ENCODE assay signal across 8 cellular contexts in the genomic region with DNA sequence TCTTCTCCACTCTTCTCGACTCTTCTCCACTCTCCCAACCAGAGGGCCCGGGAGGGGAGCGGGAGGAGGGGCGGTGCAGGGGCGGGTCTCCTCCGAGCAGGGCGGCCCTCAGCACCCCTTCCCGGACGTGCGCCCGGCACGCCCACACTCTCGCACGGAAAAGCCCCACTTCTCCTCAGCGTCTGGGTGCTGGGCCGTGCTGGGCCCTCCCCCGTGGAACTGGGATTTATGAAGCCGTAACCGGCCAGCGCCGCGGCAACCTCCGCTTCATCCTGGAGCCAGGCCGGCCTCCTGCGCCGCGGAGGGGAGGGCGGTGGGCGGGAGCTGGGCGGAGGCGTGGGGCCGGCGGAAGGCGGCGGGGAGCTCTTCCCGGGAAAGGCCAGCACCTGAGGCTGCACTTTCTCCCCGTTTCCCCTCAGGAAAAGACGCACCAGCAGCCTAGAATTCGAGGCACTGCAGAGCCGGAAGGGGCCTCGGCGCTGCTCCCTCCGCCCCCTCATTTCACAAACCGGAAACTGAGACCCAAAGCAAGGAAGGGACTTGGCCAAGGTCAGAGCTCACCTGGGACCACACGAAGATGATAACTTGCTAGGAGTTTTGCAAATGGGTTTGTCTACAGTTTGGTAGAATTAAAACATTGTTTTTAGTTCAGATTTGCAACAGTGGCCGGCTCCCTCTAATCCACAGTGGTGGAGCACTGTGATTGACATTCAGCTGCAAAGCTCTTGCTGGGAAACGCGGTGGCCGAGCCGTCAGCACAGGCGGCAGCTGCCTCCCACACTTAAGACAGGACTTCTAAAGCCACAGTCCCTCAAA. TPM values are rescaled to one million over a fixed set of nuclear protein-coding genes. Genes with fewer than 3 reads are reported as not detected.
DNase-seq lines count a peak whose midpoint lies in the region; ATAC-seq, FAIRE-seq and TF ChIP-seq lines count a peak whose summit lies in the region.

No MANE protein-coding gene starts in this region.

- peaks cover 39% of the 10 kb centered on the region for H3K4me1 ChIP-seq in mammary epithelial cell (ENCODE audit: insufficient read depth, low read length)

- no peaks in the 10 kb centered on the region for H3K27me3 ChIP-seq in mammary epithelial cell (ENCODE audit: insufficient read depth, low read length)

- no peaks in the 10 kb centered on the region for H3K36me3 ChIP-seq in mammary epithelial cell (ENCODE audit: insufficient read depth, low read length)

- dilution Hi-C loops in mammary epithelial cell (cut with HindIII; ENCODE audit: low sequenced_read_pairs): no loop called here

- ATAC-seq in GM19463 (IDR thresholded peaks at IDR 0.05; ENCODE audit: unreplicated experiment): peak; percentile 56
- peak; percentile 40 for ATAC-seq in HG03575 (IDR thresholded peaks at IDR 0.05; ENCODE audit: extremely low read depth, insufficient number of reproducible peaks, low FRiP score, unreplicated experiment)

- WGBS in mammary epithelial cell (ENCODE audit: low coverage, missing lambda C conversion rate): 15% methylated on average over 12 of the region's 51 CpGs

- H3K27ac ChIP-seq in mammary epithelial cell (ENCODE audit: insufficient read depth, low read depth, low read length): no peak overlapping the region

- TSS peak; percentile 42 for BruUV-seq in mammary epithelial cell (replicated peaks; lab: Mats Ljungman, UMichigan)

- no peak overlapping the region for H3K9ac ChIP-seq in mammary epithelial cell (ENCODE audit: insufficient read depth, low read length)

- peak overlapping the region; percentile 88 for H3K4me2 ChIP-seq in mammary epithelial cell (ENCODE audit: insufficient read depth, low read depth, low read length)

- peak overlapping the region; percentile 95 for H2AFZ ChIP-seq in mammary epithelial cell (ENCODE audit: low read depth, low read length)

- FAIRE-seq in islet of Langerhans (lab: Jason Lieb, UNC): peak; percentile 79

- no peaks in the 10 kb centered on the region for H3K9me3 ChIP-seq in mammary epithelial cell (replicated peaks; ENCODE audit: insufficient read depth, low read length)

- peak overlapping the region; percentile 39 to 61 (median 54) for H3K4me3 ChIP-seq in mammary epithelial cell (replicated peaks in 1 of 3; ENCODE audit: insufficient read depth in 1 of 3, low read depth in 2 of 3, low read length in 3 of 3)

- in situ Hi-C loops in mammary epithelial cell (cut with MboI; ENCODE audit: low sequenced_read_pairs in 2 of 2): loop anchor here in 1 of 2 donors (25.0 kb wide), 1 partner anchor 100 kb away; no protein-coding TSS in a partner anchor

- CTCF ChIA-PET in mammary epithelial cell (lab: Charles Lee; ENCODE audit: low non-redundant PET): interaction anchor here (0.5 to 0.6 kb wide), 3 partner anchors 65 to 959 kb away, joined by 3 to 6 read pairs (median 5); no protein-coding TSS in a partner anchor

- intact Hi-C loops in mammary epithelial cell (cut with micrococcal nuclease): no loop called here

- peak in 10 of 14 donors; percentile 37 to 79 (median 55) for DNase-seq in C1 segment of cervical spinal cord (lab: John Stamatoyannopoulos, UW)
- DNase-seq in T-helper 22 cell (ENCODE audit: low read depth): peak; percentile 52
- DNase-seq in mammary epithelial cell: peak; percentile 47
- DNase-seq in stimulated activated CD4-positive, alpha-beta T cell treated with anti-CD3 and anti-CD28 coated beads, Interleukin-15, amount 100 ng/mL, for 1 hour (ENCODE audit: low read depth in 1 of 2, low spot score in 1 of 2): peak; percentile 28 to 31
- no peak for DNase-seq in SKM-1 treated with dmso at 0.1 percent for 144 hours (lab: John Stamatoyannopoulos, UW; ENCODE audit: unreplicated experiment)

- no peaks in the 10 kb centered on the region for H3K79me2 ChIP-seq in mammary epithelial cell (ENCODE audit: insufficient read depth, low read length)

- TF ChIP-seq CTCF in mammary epithelial cell (conservative IDR thresholded peaks at IDR 0.05 in 1 of 2, IDR thresholded peaks at IDR 0.05 in 1 of 2; ENCODE audit: extremely low read depth in 1 of 2, insufficient read depth in 1 of 2, low read depth in 1 of 2, low read length in 2 of 2): no peak

- H4K20me1 ChIP-seq in mammary epithelial cell (ENCODE audit: insufficient read depth, low read length): no peaks in the 10 kb centered on the region

RNA-seq across cellular contexts. Expression of a gene that starts 31.6 kb away (rescaled TPM):
- 10 to 100 TPM; 19.8 to 40.7 TPM for total RNA-seq in mammary epithelial cell
- polyA plus RNA-seq in mammary epithelial cell: 5.8 TPM
- polyA minus RNA-seq in mammary epithelial cell: 45.0 TPM
